Comparison of ENCODE assay signal across 11 cellular contexts in the genomic region with DNA sequence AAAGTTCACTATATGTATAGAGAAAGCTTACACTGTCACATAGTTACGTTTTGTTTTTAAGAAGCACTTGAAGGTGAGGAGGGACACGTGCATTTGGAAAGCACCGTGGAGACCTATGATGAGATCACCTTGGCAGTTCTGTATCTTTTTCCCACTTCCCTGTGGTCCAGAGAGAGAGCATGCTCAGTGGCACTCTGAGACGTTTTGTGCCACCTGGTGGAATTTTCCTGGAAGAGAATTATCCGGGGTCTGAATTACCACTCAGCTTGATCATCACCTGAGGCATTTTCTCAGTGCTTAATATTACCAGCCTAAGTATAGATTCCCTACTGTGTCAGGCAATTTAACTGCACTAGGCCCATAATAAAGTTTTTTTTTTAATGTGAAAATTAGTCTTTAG.
DNase-seq lines count a peak whose midpoint lies in the region; ATAC-seq and TF ChIP-seq lines count a peak whose summit lies in the region.
"Had no signal": no experiment of that assay in that cellular context is flagged by ENCODE, and none has a peak within 500 bp of the region (broad histone marks: within the 10 kb centered on the region; RNA-seq: fewer than 3 reads in every experiment).

No MANE protein-coding gene starts in this region.

- no peak overlapping the region for H3K27ac Mint-ChIP-seq in chondrocyte (ENCODE audit: unreplicated experiment)
- H3K27ac Mint-ChIP-seq: activated naive CD8-positive, alpha-beta T cell treated with anti-CD3 and anti-CD28 coated beads, Interleukin-2, amount 10 ng/mL, durations not matched to agents 7 days and 5 days had no signal

- H3K27ac ChIP-seq in thyroid gland = no peak overlapping the region
- H3K27ac ChIP-seq: HL-60, psoas muscle had no signal

- no peak for TF ChIP-seq POLR2A in thyroid gland (IDR thresholded peaks at IDR 0.05)

- H3K9me3 ChIP-seq in thyroid gland = no peaks in the 10 kb centered on the region
- H3K9me3 ChIP-seq: psoas muscle had no signal

- ATAC-seq in HG03196 (IDR thresholded peaks at IDR 0.05; ENCODE audit: unreplicated experiment) (no peak), GM18909 (IDR thresholded peaks at IDR 0.05; ENCODE audit: poor library complexity, unreplicated experiment) (no peak), GM21737 (IDR thresholded peaks at IDR 0.05; ENCODE audit: unreplicated experiment) (no peak)
- ATAC-seq: psoas muscle had no signal

- no peak overlapping the region for H3K4me3 ChIP-seq in thyroid gland (replicated peaks in 1 of 3)
- H3K4me3 ChIP-seq: psoas muscle had no signal

- TF ChIP-seq CTCF in chondrocyte (IDR thresholded peaks at IDR 0.05) (peak; percentile 40), thyroid gland (IDR thresholded peaks at IDR 0.05) (peak in 3 of 6 experiments; percentile 45 to 54 (median 47))

- DNase-seq in NCI-H526 (lab: John Stamatoyannopoulos, UW) = peak; percentile 32 to 68
- DNase-seq in NCI-H526 treated with DMSO at 0.1 percent for 48 hours (lab: John Stamatoyannopoulos, UW) = no peak
- DNase-seq in NCI-H345 (lab: John Stamatoyannopoulos, UW) = peak; percentile 76
- no peak for DNase-seq in chondrocyte (ENCODE audit: low spot score)
- peak; percentile 31 to 37 for DNase-seq in thyroid gland
- DNase-seq: activated naive CD8-positive, alpha-beta T cell treated with anti-CD3 and anti-CD28 coated beads, Interleukin-2, amount 10 ng/mL, durations not matched to agents 7 days and 5 days; psoas muscle had no signal

- peaks cover 13% of the 10 kb centered on the region for H3K9me3 Mint-ChIP-seq in chondrocyte (ENCODE audit: low read depth)
- H3K9me3 Mint-ChIP-seq: activated naive CD8-positive, alpha-beta T cell treated with anti-CD3 and anti-CD28 coated beads, Interleukin-2, amount 10 ng/mL, durations not matched to agents 7 days and 5 days had no signal

- intact Hi-C loops in thyroid gland (cut with DNase I) = no loop called here

- peaks cover 4% of the 10 kb centered on the region for H3K27me3 Mint-ChIP-seq in chondrocyte (ENCODE audit: low read depth)
- H3K27me3 Mint-ChIP-seq: activated naive CD8-positive, alpha-beta T cell treated with anti-CD3 and anti-CD28 coated beads, Interleukin-2, amount 10 ng/mL, durations not matched to agents 7 days and 5 days had no signal

- no peaks in the 10 kb centered on the region for H3K36me3 ChIP-seq in thyroid gland

- no peaks in the 10 kb centered on the region for H3K27me3 ChIP-seq in thyroid gland

- H3K4me1 ChIP-seq in thyroid gland = no peaks in the 10 kb centered on the region
- H3K4me1 ChIP-seq: psoas muscle had no signal

- no peaks in the 10 kb centered on the region for H3K4me1 Mint-ChIP-seq in chondrocyte (ENCODE audit: low read depth)
- H3K4me1 Mint-ChIP-seq: activated naive CD8-positive, alpha-beta T cell treated with anti-CD3 and anti-CD28 coated beads, Interleukin-2, amount 10 ng/mL, durations not matched to agents 7 days and 5 days had no signal

- 11 to 17% methylated on average over 5 of the region's 5 CpGs for WGBS in thyroid gland, 2 donors

- H3K4me3 Mint-ChIP-seq in chondrocyte (ENCODE audit: unreplicated experiment) = no peak overlapping the region
- H3K4me3 Mint-ChIP-seq: activated naive CD8-positive, alpha-beta T cell treated with anti-CD3 and anti-CD28 coated beads, Interleukin-2, amount 10 ng/mL, durations not matched to agents 7 days and 5 days had no signal

- no peaks in the 10 kb centered on the region for H3K36me3 Mint-ChIP-seq in chondrocyte (ENCODE audit: low read depth)
- H3K36me3 Mint-ChIP-seq: activated naive CD8-positive, alpha-beta T cell treated with anti-CD3 and anti-CD28 coated beads, Interleukin-2, amount 10 ng/mL, durations not matched to agents 7 days and 5 days had no signal

Comparison
In these comparisons a context has a peak if more than half of its experiments do, and no peak if none do; other contexts are left out.
1. DNase-seq: peak in NCI-H526 (2 of 2), NCI-H345 (single experiment) and thyroid gland (2 of 2); none in NCI-H526 treated with DMSO at 0.1 percent for 48 hours (single experiment) and chondrocyte (single experiment).